In the genomic region with DNA sequence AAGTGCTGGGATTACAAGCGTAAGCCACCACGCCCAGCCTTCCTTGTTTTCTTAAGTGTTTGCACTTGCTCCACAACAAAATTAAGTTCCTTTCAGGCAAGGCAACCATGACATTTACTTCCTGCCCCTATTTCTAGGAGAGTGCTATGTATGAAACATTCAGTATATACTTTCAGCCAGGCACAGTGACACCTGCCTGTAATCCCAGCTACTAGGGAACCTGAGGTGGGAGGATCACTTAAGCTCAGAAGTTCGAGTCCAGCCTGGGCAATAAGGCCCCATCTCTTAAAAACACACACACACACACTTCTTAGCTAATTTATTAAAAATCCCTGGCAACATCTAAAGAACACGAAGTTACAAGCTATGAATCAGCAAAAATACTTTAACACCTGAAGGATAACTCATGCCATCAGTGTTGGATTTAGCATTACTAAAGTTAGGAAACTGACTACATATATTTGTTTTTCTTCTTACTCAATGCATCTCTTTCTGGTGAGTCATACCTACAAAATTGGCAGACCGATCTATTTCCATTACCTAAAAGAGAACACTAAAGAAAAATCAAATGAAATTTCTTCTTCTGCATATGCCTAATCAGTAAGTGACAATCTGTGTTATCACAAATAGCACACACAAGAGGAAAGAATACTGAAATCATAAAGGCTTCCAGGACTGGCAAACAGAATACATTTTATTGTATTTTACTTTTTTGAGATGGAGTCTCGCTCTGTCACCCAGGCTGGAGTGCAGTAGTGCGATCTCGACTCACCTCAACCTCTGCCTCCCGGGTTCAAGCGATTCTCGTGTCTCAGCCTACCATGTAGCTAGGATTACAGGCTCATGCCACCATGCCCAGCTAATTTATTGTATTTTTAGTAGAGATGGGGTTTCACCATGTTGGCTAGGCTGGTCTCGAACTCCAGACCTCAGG, we compare ENCODE assay signal across 11 cellular contexts. TPM values are rescaled to one million over a fixed set of nuclear protein-coding genes. Genes with fewer than 3 reads are reported as not detected.
DNase-seq lines count a peak whose midpoint lies in the region; ATAC-seq and FAIRE-seq lines count a peak whose summit lies in the region.
"Had no signal": no experiment of that assay in that cellular context is flagged by ENCODE, and none has a peak within 500 bp of the region (broad histone marks: within the 10 kb centered on the region; RNA-seq: fewer than 3 reads in every experiment).

No MANE protein-coding gene starts in this region.

- no peaks in the 10 kb centered on the region for H3K9me3 ChIP-seq in aorta (ENCODE audit: control insufficient read depth, low read length)
- H3K9me3 ChIP-seq in small intestine (ENCODE audit: control insufficient read depth, low read depth): no peaks in the 10 kb centered on the region

- H3K36me3 Mint-ChIP-seq in activated naive CD8-positive, alpha-beta T cell treated with anti-CD3 and anti-CD28 coated beads, Interleukin-2, amount 50 U/mL, for 24 hours (ENCODE audit: low read depth): peaks cover 21% of the 10 kb centered on the region
- H3K36me3 Mint-ChIP-seq in activated naive CD8-positive, alpha-beta T cell treated with anti-CD3 and anti-CD28 coated beads for 36 hours: peaks cover 14% of the 10 kb centered on the region

- H3K27ac ChIP-seq in aorta (ENCODE audit: low read depth in 1 of 2, low read length in 2 of 2) (peak overlapping the region; percentile 93 to 99), small intestine (ENCODE audit: low read depth in 1 of 2, low read length in 1 of 2) (peak overlapping the region in 1 of 2 donors; percentile 34)
- H3K27ac ChIP-seq: VCaP had no signal

- H3K4me1 ChIP-seq in aorta (ENCODE audit: control insufficient read depth in 1 of 2, insufficient read depth in 2 of 2, low read length in 2 of 2) (peaks cover 0 to 6% of the 10 kb centered on the region in 2 donors), small intestine (ENCODE audit: control insufficient read depth in 2 of 2, insufficient read depth in 1 of 2, low read depth in 1 of 2, low read length in 1 of 2) (peaks cover 0 to 4% of the 10 kb centered on the region in 2 donors)

- 27 to 34% methylated on average over 12 of the region's 12 CpGs for WGBS in aorta, 2 donors
- WGBS in small intestine, 3 donors: 90 to 93% (median 92%) methylated on average over 12 of the region's 12 CpGs

- H3K4me1 Mint-ChIP-seq in activated naive CD8-positive, alpha-beta T cell treated with anti-CD3 and anti-CD28 coated beads, Interleukin-2, amount 50 U/mL, for 24 hours: peaks cover 28% of the 10 kb centered on the region
- peaks cover 35% of the 10 kb centered on the region for H3K4me1 Mint-ChIP-seq in activated naive CD8-positive, alpha-beta T cell treated with anti-CD3 and anti-CD28 coated beads for 36 hours

- no peak for ATAC-seq in activated naive CD8-positive, alpha-beta T cell treated with anti-CD3 and anti-CD28 coated beads, Interleukin-2, amount 50 U/mL, for 24 hours
- ATAC-seq in left lobe of liver: peak; percentile 78
- peak; percentile 80 for ATAC-seq in aorta (ENCODE audit: low FRiP score)
- ATAC-seq: CD8-positive, alpha-beta T cell had no signal

- no peaks in the 10 kb centered on the region for H3K9me3 Mint-ChIP-seq in activated naive CD8-positive, alpha-beta T cell treated with anti-CD3 and anti-CD28 coated beads, Interleukin-2, amount 50 U/mL, for 24 hours
- no peaks in the 10 kb centered on the region for H3K9me3 Mint-ChIP-seq in activated naive CD8-positive, alpha-beta T cell treated with anti-CD3 and anti-CD28 coated beads for 36 hours
- H3K9me3 Mint-ChIP-seq: CD8-positive, alpha-beta T cell had no signal

- FAIRE-seq in small intestine (lab: Jason Lieb, UNC): no peak

- peak overlapping the region; percentile 52 to 86 for H3K4me3 ChIP-seq in aorta (ENCODE audit: low read length in 2 of 2)
- H3K4me3 ChIP-seq in small intestine (ENCODE audit: low read depth in 1 of 2, low read length in 2 of 2): no peak overlapping the region

- H3K27me3 Mint-ChIP-seq in activated naive CD8-positive, alpha-beta T cell treated with anti-CD3 and anti-CD28 coated beads, Interleukin-2, amount 50 U/mL, for 24 hours: no peaks in the 10 kb centered on the region
- H3K27me3 Mint-ChIP-seq in activated naive CD8-positive, alpha-beta T cell treated with anti-CD3 and anti-CD28 coated beads for 36 hours: no peaks in the 10 kb centered on the region

- H3K27me3 ChIP-seq in aorta (ENCODE audit: control insufficient read depth in 1 of 2, insufficient read depth in 2 of 2, low read length in 1 of 2): no peaks in the 10 kb centered on the region
- no peaks in the 10 kb centered on the region for H3K27me3 ChIP-seq in small intestine (ENCODE audit: control insufficient read depth in 2 of 2, insufficient read depth in 2 of 2, low read length in 2 of 2)

- H3K36me3 ChIP-seq in aorta (ENCODE audit: control insufficient read depth in 1 of 2, insufficient read depth in 2 of 2, low read length in 1 of 2): no peaks in the 10 kb centered on the region
- H3K36me3 ChIP-seq in small intestine (ENCODE audit: control insufficient read depth in 2 of 2, insufficient read depth in 2 of 2, low read length in 2 of 2): peaks cover 0 to 3% of the 10 kb centered on the region in 2 donors

- no peak overlapping the region for H3K4me3 Mint-ChIP-seq in activated naive CD8-positive, alpha-beta T cell treated with anti-CD3 and anti-CD28 coated beads, Interleukin-2, amount 50 U/mL, for 24 hours
- H3K4me3 Mint-ChIP-seq in activated naive CD8-positive, alpha-beta T cell treated with anti-CD3 and anti-CD28 coated beads for 36 hours: no peak overlapping the region
- H3K4me3 Mint-ChIP-seq: CD8-positive, alpha-beta T cell had no signal

- H3K27ac Mint-ChIP-seq in activated naive CD8-positive, alpha-beta T cell treated with anti-CD3 and anti-CD28 coated beads, Interleukin-2, amount 50 U/mL, for 24 hours: peak overlapping the region; percentile 19
- no peak overlapping the region for H3K27ac Mint-ChIP-seq in activated naive CD8-positive, alpha-beta T cell treated with anti-CD3 and anti-CD28 coated beads for 36 hours
- H3K27ac Mint-ChIP-seq: CD8-positive, alpha-beta T cell had no signal

- no peak for DNase-seq in activated naive CD8-positive, alpha-beta T cell treated with anti-CD3 and anti-CD28 coated beads, Interleukin-2, amount 50 U/mL, for 24 hours
- DNase-seq in activated naive CD8-positive, alpha-beta T cell treated with anti-CD3 and anti-CD28 coated beads for 36 hours: no peak
- DNase-seq in brain pericyte (ENCODE audit: low read depth, low spot score): peak; percentile 36
- DNase-seq in left lobe of liver (ENCODE audit: low spot score): no peak
- no peak for DNase-seq in aorta
- no peak for DNase-seq in small intestine
- DNase-seq in NCI-H2029 treated with DMSO at 0.1 percent for 48 hours (lab: John Stamatoyannopoulos, UW): no peak
- DNase-seq in GM19238 (ENCODE audit: insufficient read length, low spot score): no peak
- DNase-seq: CD8-positive, alpha-beta T cell; MM.1S had no signal

- intact Hi-C loops in aorta (cut with DNase I): loop anchor here in 1 of 2 donors (5.0 kb wide), 1 partner anchor 40 kb away; a partner anchor contains a TSS

RNA-seq across cellular contexts. Expression of a gene that starts 41.5 kb away (rescaled TPM):
- total RNA-seq in activated naive CD8-positive, alpha-beta T cell treated with anti-CD3 and anti-CD28 coated beads for 36 hours: 10 to 100 TPM; 14.3 to 15.5 TPM
- total RNA-seq in left lobe of liver (4.9 TPM), aorta (10 to 100 TPM; 29.7 to 60.3 TPM)
- polyA plus RNA-seq in aorta (10 to 100 TPM; 13.3 to 14.4 TPM), small intestine (1 to 10 TPM; 2.7 to 4.7 (median 3.4) TPM)

RNA-seq across cellular contexts. Expression of a gene that starts 41.6 kb away (rescaled TPM):
- 10 to 100 TPM; 59.2 to 62.0 TPM for total RNA-seq in activated naive CD8-positive, alpha-beta T cell treated with anti-CD3 and anti-CD28 coated beads for 36 hours
- total RNA-seq in left lobe of liver (7.4 TPM), aorta (10 to 100 TPM; 23.8 to 25.9 TPM)
- polyA plus RNA-seq in aorta (10 to 100 TPM; 14.8 to 21.0 TPM), small intestine (10 to 100 TPM; 11.6 to 18.5 (median 16.2) TPM)

Comparison
In these comparisons a context has a peak if more than half of its experiments do, and no peak if none do; other contexts are left out.
1. H3K4me3 ChIP-seq: peak in aorta (2 of 2); none in small intestine (0 of 2).